1 cellular context compared by ENCODE assay signal in the genomic region with DNA sequence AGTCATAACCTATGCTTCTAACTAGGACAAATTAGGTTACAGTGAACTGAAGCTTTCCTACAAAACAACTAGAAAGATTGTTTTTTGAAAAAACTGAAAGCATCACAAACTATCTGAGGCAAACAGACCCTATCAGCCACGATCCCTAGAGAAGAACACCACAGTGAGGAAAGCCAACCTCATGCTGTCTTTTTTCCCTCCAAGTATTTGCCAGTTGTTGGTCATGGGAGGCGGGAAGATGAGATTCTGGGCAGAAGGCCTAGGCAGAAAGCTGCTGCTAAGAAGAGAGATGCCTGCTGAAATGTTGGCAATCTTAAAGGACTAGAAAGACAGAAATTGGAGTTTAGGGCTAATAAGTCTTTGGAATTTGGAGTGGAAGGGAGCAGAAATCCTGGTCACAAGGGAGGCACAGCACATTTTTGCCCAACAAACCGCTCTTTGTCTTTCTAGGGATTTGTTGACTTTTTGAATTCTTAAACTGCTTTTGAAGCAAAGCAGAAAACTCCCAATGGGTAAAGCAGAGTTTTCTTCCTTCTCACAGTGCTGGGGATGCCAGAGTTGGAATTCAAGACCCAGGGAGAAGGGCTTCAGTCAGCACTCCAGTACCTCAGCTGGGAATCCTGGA.
TF ChIP-seq lines count a peak whose summit lies in the region.

No MANE protein-coding gene starts in this region.

TF ChIP-seq in HepG2, 621 proteins besides CTCF, POLR2A, EP300 and RAD21 (continued from another document):
- TF ChIP-seq, protein P1, sequence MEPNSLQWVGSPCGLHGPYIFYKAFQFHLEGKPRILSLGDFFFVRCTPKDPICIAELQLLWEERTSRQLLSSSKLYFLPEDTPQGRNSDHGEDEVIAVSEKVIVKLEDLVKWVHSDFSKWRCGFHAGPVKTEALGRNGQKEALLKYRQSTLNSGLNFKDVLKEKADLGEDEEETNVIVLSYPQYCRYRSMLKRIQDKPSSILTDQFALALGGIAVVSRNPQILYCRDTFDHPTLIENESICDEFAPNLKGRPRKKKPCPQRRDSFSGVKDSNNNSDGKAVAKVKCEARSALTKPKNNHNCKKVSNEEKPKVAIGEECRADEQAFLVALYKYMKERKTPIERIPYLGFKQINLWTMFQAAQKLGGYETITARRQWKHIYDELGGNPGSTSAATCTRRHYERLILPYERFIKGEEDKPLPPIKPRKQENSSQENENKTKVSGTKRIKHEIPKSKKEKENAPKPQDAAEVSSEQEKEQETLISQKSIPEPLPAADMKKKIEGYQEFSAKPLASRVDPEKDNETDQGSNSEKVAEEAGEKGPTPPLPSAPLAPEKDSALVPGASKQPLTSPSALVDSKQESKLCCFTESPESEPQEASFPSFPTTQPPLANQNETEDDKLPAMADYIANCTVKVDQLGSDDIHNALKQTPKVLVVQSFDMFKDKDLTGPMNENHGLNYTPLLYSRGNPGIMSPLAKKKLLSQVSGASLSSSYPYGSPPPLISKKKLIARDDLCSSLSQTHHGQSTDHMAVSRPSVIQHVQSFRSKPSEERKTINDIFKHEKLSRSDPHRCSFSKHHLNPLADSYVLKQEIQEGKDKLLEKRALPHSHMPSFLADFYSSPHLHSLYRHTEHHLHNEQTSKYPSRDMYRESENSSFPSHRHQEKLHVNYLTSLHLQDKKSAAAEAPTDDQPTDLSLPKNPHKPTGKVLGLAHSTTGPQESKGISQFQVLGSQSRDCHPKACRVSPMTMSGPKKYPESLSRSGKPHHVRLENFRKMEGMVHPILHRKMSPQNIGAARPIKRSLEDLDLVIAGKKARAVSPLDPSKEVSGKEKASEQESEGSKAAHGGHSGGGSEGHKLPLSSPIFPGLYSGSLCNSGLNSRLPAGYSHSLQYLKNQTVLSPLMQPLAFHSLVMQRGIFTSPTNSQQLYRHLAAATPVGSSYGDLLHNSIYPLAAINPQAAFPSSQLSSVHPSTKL (CRISPR knock-in tag; IDR thresholded peaks at IDR 0.05): peak; percentile 42; the same call in 1 of the 2 replicates
- TF ChIP-seq, protein P2, sequence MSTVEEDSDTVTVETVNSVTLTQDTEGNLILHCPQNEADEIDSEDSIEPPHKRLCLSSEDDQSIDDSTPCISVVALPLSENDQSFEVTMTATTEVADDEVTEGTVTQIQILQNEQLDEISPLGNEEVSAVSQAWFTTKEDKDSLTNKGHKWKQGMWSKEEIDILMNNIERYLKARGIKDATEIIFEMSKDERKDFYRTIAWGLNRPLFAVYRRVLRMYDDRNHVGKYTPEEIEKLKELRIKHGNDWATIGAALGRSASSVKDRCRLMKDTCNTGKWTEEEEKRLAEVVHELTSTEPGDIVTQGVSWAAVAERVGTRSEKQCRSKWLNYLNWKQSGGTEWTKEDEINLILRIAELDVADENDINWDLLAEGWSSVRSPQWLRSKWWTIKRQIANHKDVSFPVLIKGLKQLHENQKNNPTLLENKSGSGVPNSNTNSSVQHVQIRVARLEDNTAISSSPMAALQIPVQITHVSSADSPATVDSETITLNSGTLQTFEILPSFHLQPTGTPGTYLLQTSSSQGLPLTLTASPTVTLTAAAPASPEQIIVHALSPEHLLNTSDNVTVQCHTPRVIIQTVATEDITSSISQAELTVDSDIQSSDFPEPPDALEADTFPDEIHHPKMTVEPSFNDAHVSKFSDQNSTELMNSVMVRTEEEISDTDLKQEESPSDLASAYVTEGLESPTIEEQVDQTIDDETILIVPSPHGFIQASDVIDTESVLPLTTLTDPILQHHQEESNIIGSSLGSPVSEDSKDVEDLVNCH (CRISPR knock-in tag; IDR thresholded peaks at IDR 0.05): no peak
- no peak for TF ChIP-seq ZFY (CRISPR knock-in tag; IDR thresholded peaks at IDR 0.05)
- TF ChIP-seq, protein P3, sequence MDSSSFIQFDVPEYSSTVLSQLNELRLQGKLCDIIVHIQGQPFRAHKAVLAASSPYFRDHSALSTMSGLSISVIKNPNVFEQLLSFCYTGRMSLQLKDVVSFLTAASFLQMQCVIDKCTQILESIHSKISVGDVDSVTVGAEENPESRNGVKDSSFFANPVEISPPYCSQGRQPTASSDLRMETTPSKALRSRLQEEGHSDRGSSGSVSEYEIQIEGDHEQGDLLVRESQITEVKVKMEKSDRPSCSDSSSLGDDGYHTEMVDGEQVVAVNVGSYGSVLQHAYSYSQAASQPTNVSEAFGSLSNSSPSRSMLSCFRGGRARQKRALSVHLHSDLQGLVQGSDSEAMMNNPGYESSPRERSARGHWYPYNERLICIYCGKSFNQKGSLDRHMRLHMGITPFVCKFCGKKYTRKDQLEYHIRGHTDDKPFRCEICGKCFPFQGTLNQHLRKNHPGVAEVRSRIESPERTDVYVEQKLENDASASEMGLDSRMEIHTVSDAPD (CRISPR knock-in tag; IDR thresholded peaks at IDR 0.05): no peak
- no peak for TF ChIP-seq RBAK (CRISPR knock-in tag; IDR thresholded peaks at IDR 0.05)
- no peak for TF ChIP-seq ZBTB38 (CRISPR knock-in tag; IDR thresholded peaks at IDR 0.05)
- no peak for TF ChIP-seq ZBTB1 (CRISPR knock-in tag; IDR thresholded peaks at IDR 0.05; ENCODE audit: borderline replicate concordance)
- TF ChIP-seq JDP2 (CRISPR knock-in tag; IDR thresholded peaks at IDR 0.05; ENCODE audit: borderline replicate concordance): no peak
